Comparison of ENCODE assay signal across 11 cellular contexts in the genomic region with DNA sequence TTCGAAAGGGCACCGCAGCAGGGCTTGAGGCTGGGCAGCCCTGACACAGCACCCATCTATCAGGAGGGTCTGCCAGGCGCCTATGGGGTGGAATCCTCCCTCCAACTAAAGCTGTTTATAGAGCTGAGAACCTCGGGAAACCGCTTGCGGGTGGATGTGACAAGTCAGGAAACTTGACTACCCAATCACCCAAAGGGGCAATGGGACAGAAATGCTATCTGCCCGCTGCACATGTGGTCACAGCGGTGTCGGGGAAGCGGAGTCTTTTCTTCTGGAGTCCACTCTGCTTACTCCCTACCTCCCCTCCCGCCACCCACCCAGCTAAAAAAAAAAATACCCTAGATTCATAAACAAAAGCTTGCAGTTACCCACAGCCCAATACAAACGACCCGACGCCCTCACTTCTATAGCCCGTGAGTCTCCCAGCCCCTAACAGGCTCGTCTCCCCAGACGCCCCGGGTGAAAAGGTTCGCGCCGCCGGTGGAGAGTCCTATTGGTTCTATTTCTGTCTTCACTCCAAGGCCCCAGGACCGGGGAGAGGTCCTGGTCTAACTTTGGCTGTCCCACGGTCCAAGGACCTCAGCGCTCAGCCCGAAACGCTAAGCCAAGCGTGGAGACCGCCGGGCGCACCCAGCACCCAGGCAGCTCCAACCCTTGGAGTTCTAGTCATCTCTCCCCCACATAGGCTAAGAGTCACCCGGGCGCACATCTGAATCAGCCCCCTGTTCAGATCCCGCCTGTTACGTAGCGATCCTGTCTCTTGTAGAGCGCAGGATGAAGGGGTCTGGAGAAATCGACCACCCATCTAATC. TPM values are rescaled to one million over a fixed set of nuclear protein-coding genes. Genes with fewer than 3 reads are reported as not detected.
DNase-seq lines count a peak whose midpoint lies in the region; ATAC-seq, FAIRE-seq and TF ChIP-seq lines count a peak whose summit lies in the region.
"Had no signal": no experiment of that assay in that cellular context is flagged by ENCODE, and none has a peak within 500 bp of the region (broad histone marks: within the 10 kb centered on the region; RNA-seq: fewer than 3 reads in every experiment).

No MANE protein-coding gene starts in this region.

- intact Hi-C loops in prostate gland (cut with DNase I), result loop anchor here (5.0 kb wide), 1 partner anchor 105 kb away; no protein-coding TSS in a partner anchor

- peak overlapping the region; percentile 83 for H3K4me3 Mint-ChIP-seq in WTC11
- H3K4me3 Mint-ChIP-seq: activated naive CD8-positive, alpha-beta T cell; T-helper 17 cell had no signal

- H3K9me3 Mint-ChIP-seq in WTC11, result peaks cover 8% of the 10 kb centered on the region

- no peaks in the 10 kb centered on the region for H3K4me1 ChIP-seq in prostate gland (replicated peaks)

- H3K36me3 Mint-ChIP-seq in WTC11, result no peaks in the 10 kb centered on the region
- H3K36me3 Mint-ChIP-seq: activated naive CD8-positive, alpha-beta T cell had no signal

- TF ChIP-seq POLR2A in prostate gland (IDR thresholded peaks at IDR 0.05) (no peak), GM12891 (IDR thresholded peaks at IDR 0.05; ENCODE audit: low read depth, low read length) (no peak)

- H3K27me3 Mint-ChIP-seq in WTC11 (ENCODE audit: low read depth), result peaks cover 48% of the 10 kb centered on the region

- H3K27me3 ChIP-seq in prostate gland (replicated peaks; ENCODE audit: insufficient read depth), result no peaks in the 10 kb centered on the region

- POLR2A ChIA-PET in WTC11 (lab: Charles Lee), result no interaction called here

- H3K4me1 Mint-ChIP-seq in WTC11, result peaks cover 20% of the 10 kb centered on the region
- H3K4me1 Mint-ChIP-seq: T-helper 17 cell had no signal

- H3K27ac Mint-ChIP-seq in WTC11, result no peak overlapping the region
- H3K27ac Mint-ChIP-seq: activated naive CD8-positive, alpha-beta T cell; T-helper 17 cell had no signal

- no peak for FAIRE-seq in GM12891 (lab: Jason Lieb, UNC)

- peak overlapping the region in 1 of 2 donors; percentile 76 for H3K27ac ChIP-seq in prostate gland

- H3K36me3 ChIP-seq in prostate gland, result no peaks in the 10 kb centered on the region

- no peaks in the 10 kb centered on the region for H3K9me3 ChIP-seq in prostate gland

- ATAC-seq in WTC11, result peak; percentile 35
- ATAC-seq in HG03442 (IDR thresholded peaks at IDR 0.05; ENCODE audit: unreplicated experiment), result no peak
- ATAC-seq: T-helper 17 cell had no signal

- peak overlapping the region; percentile 40 to 51 for H3K4me3 ChIP-seq in prostate gland

- peak; percentile 19 for DNase-seq in AG20443 (ENCODE audit: low spot score)
- DNase-seq in WTC11 (ENCODE audit: low spot score), result peak; percentile 23
- DNase-seq in hepatic stellate cell (ENCODE audit: low spot score), result peak; percentile 9
- no peak for DNase-seq in prostate gland (ENCODE audit: low spot score)
- DNase-seq in GM12891 (ENCODE audit: insufficient read length, low spot score), result no peak
- DNase-seq in G401 (ENCODE audit: low spot score), result no peak
- no peak for DNase-seq in NCI-H1436 treated with DMSO at 0.1 percent for 48 hours (lab: John Stamatoyannopoulos, UW)
- DNase-seq: NCI-H2171, T-helper 17 cell had no signal

- in situ Hi-C loops in G401 (cut with HindIII; ENCODE audit: low sequenced_read_pairs), result no loop called here

- 10% methylated on average over 37 of the region's 38 CpGs for WGBS in prostate gland

- CTCF ChIA-PET in WTC11 (lab: Charles Lee), result no interaction called here

- TF ChIP-seq CTCF in WTC11 (IDR thresholded peaks at IDR 0.05) (no peak), prostate gland (IDR thresholded peaks at IDR 0.05) (no peak)

TF ChIP-seq in WTC11, 78 proteins besides CTCF, POLR2A, EP300 and RAD21 (continues in another document):
- TF ChIP-seq, protein P1, sequence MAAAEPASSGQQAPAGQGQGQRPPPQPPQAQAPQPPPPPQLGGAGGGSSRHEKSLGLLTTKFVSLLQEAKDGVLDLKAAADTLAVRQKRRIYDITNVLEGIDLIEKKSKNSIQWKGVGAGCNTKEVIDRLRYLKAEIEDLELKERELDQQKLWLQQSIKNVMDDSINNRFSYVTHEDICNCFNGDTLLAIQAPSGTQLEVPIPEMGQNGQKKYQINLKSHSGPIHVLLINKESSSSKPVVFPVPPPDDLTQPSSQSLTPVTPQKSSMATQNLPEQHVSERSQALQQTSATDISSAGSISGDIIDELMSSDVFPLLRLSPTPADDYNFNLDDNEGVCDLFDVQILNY (CRISPR knock-in tag; IDR thresholded peaks at IDR 0.05), result no peak
- TF ChIP-seq, protein P2, sequence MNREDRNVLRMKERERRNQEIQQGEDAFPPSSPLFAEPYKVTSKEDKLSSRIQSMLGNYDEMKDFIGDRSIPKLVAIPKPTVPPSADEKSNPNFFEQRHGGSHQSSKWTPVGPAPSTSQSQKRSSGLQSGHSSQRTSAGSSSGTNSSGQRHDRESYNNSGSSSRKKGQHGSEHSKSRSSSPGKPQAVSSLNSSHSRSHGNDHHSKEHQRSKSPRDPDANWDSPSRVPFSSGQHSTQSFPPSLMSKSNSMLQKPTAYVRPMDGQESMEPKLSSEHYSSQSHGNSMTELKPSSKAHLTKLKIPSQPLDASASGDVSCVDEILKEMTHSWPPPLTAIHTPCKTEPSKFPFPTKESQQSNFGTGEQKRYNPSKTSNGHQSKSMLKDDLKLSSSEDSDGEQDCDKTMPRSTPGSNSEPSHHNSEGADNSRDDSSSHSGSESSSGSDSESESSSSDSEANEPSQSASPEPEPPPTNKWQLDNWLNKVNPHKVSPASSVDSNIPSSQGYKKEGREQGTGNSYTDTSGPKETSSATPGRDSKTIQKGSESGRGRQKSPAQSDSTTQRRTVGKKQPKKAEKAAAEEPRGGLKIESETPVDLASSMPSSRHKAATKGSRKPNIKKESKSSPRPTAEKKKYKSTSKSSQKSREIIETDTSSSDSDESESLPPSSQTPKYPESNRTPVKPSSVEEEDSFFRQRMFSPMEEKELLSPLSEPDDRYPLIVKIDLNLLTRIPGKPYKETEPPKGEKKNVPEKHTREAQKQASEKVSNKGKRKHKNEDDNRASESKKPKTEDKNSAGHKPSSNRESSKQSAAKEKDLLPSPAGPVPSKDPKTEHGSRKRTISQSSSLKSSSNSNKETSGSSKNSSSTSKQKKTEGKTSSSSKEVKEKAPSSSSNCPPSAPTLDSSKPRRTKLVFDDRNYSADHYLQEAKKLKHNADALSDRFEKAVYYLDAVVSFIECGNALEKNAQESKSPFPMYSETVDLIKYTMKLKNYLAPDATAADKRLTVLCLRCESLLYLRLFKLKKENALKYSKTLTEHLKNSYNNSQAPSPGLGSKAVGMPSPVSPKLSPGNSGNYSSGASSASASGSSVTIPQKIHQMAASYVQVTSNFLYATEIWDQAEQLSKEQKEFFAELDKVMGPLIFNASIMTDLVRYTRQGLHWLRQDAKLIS (CRISPR knock-in tag; IDR thresholded peaks at IDR 0.05; ENCODE audit: borderline replicate concordance), result no peak

TF ChIP-seq in GM12891, 5 proteins besides CTCF, POLR2A, EP300 and RAD21:
- TF ChIP-seq PAX5 (IDR thresholded peaks at IDR 0.05; ENCODE audit: insufficient read depth, low read length, severe bottlenecking), result no peak

RNA-seq across cellular contexts. Expression of a gene that starts 1.4 kb away (rescaled TPM):
- 0.23 to 1.3 TPM (median 0.46 TPM) in 3 replicates for total RNA-seq in WTC11 (2021)
- total RNA-seq in prostate gland, result 1 to 10 TPM; 1.1 to 4.1 TPM
- not detected for polyA plus RNA-seq in GM12891 (2012; ENCODE audit: low read depth, missing spikeins)
- 0.07 TPM in 1 of 2 replicates, not detected in the other for total RNA-seq in G401 (2014; rRNA removed; shearing (Covaris generic))

Comparison
In these comparisons a context has a peak if more than half of its experiments do, and no peak if none do; other contexts are left out.
1. DNase-seq: peak in AG20443 (single experiment), WTC11 (single experiment) and hepatic stellate cell (single experiment); none in prostate gland (single experiment), GM12891 (single experiment), G401 (single experiment) and NCI-H1436 treated with DMSO at 0.1 percent for 48 hours (single experiment).